ENCODE assay signal across 1 cellular context in genomic region chr3:13475871-13476590, GRCh38.
TF ChIP-seq lines count a peak whose summit lies in the region.

No MANE protein-coding gene starts in this region.

TF ChIP-seq in HepG2, 621 proteins besides CTCF, POLR2A, EP300 and RAD21 (continued from another document):
- TF ChIP-seq PATZ1 (CRISPR knock-in tag; IDR thresholded peaks at IDR 0.05) = peak; percentile 62
- TF ChIP-seq SRSF9 (IDR thresholded peaks at IDR 0.05; ENCODE audit: borderline replicate concordance, insufficient read depth, low read depth, low read length, poor library complexity, severe bottlenecking) = no peak
- TF ChIP-seq ZNF589 (CRISPR knock-in tag; conservative IDR thresholded peaks at IDR 0.05) = no peak
- no peak for TF ChIP-seq E2F5 (CRISPR knock-in tag; conservative IDR thresholded peaks at IDR 0.05)
